24 cellular contexts compared by ENCODE assay signal in the genomic region with DNA sequence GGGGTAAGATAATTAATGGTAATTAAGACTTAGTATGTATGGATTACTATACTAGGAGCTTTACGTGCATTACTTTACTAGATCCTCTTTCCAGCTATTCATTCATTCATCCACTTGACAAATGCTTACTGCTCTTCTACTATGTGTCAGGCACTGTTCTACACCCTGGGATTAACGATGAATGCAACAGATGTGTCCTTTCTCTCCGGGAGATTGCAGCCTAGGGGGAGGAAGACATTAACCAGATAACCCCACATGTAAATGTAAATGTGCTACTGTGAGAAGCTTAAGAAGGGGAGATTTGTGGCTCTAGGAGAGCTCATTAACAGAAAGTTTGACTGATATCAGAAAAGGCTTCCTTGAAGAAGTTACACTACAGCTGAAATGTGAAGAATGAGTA. TPM values are rescaled to one million over a fixed set of nuclear protein-coding genes. Genes with fewer than 3 reads are reported as not detected.
A peak's percentile ranks its signal among the peaks of the same experiment; 100 is the strongest.
DNase-seq lines count a peak whose midpoint lies in the region; ATAC-seq and TF ChIP-seq lines count a peak whose summit lies in the region.
"Had no signal": no experiment of that assay in that cellular context is flagged by ENCODE, and none has a peak within 500 bp of the region (broad histone marks: within the 10 kb centered on the region; RNA-seq: fewer than 3 reads in every experiment).

No MANE protein-coding gene starts in this region.

- H3K4me1 ChIP-seq in psoas muscle (no peaks in the 10 kb centered on the region), right cardiac atrium (ENCODE audit: control insufficient read depth, insufficient read depth, low read length) (no peaks in the 10 kb centered on the region)

- TF ChIP-seq CTCF in fibroblast of villous mesenchyme (IDR thresholded peaks at IDR 0.05; ENCODE audit: insufficient read depth, low read depth, low read length) (no peak), psoas muscle (IDR thresholded peaks at IDR 0.05) (no peak)

- ATAC-seq in psoas muscle (no peak), right cardiac atrium (no peak)
- ATAC-seq: GM12878, HCT116 had no signal

- 33 to 50% (median 45%) methylated on average over 3 of the region's 3 CpGs for WGBS in psoas muscle, 3 donors
- WGBS in right cardiac atrium, result 39% methylated on average over 3 of the region's 3 CpGs

- H3K9me3 ChIP-seq in psoas muscle (no peaks in the 10 kb centered on the region), right cardiac atrium (ENCODE audit: control insufficient read depth, low read length) (no peaks in the 10 kb centered on the region)
- H3K9me3 ChIP-seq: MG63, Peyer's patch had no signal

- DNase-seq in NCI-H2171 treated with DMSO at 0.1 percent for 48 hours (lab: John Stamatoyannopoulos, UW) (peak; percentile 51), NCI-H2171 (lab: John Stamatoyannopoulos, UW) (no peak), NCI-H82 treated with DMSO at 0.1 percent for 48 hours (lab: John Stamatoyannopoulos, UW; ENCODE audit: unreplicated experiment) (peak; percentile 99), fibroblast of villous mesenchyme (ENCODE audit: low read depth) (peak; percentile 76), psoas muscle (no peak), right cardiac atrium (no peak)
- DNase-seq in stimulated activated CD4-positive, alpha-beta T cell treated with anti-CD3 and anti-CD28 coated beads, Interleukin-4, amount 100 ng/mL, for 1 hour, result no peak
- DNase-seq in stimulated activated CD4-positive, alpha-beta T cell treated with anti-CD3 and anti-CD28 coated beads, Interleukin-4, amount 100 ng/mL, for 24 hours, result no peak
- DNase-seq: DMS79, EL, GDM1, IMR-90, KG1, MG63, NCI-H2029, NCI-H2227 treated with DMSO at 0.1 percent for 48 hours, OCI-M1, Peyer's patch, SIG-M5 had no signal

- H3K36me3 ChIP-seq in psoas muscle (ENCODE audit: insufficient read depth in 1 of 2, low read depth in 1 of 2), result no peaks in the 10 kb centered on the region
- H3K36me3 ChIP-seq: MG63, Peyer's patch had no signal

- H3K4me3 ChIP-seq in fibroblast of villous mesenchyme (ENCODE audit: low read depth, low read length) (no peak overlapping the region), psoas muscle (no peak overlapping the region), right cardiac atrium (ENCODE audit: low read length) (no peak overlapping the region)
- H3K4me3 ChIP-seq: GM12878, MG63, Peyer's patch, SK-N-MC had no signal

- H3K27ac ChIP-seq in psoas muscle (no peak overlapping the region), right cardiac atrium (ENCODE audit: low read length) (no peak overlapping the region)
- H3K27ac ChIP-seq: 22Rv1, Peyer's patch, SK-N-MC had no signal

- H3K27me3 ChIP-seq in psoas muscle (ENCODE audit: insufficient read depth in 3 of 3, low read length in 2 of 3) (peaks cover 0 to 55% (median 7%) of the 10 kb centered on the region in 3 donors), right cardiac atrium (ENCODE audit: control insufficient read depth, insufficient read depth) (no peaks in the 10 kb centered on the region)
- H3K27me3 ChIP-seq: MG63 had no signal

- intact Hi-C loops in psoas muscle (cut with DNase I) (no loop called here), right cardiac atrium (cut with DNase I) (no loop called here)

RNA-seq across cellular contexts. Expression of a gene that starts 1.7 kb away (rescaled TPM):
- total RNA-seq in fibroblast of villous mesenchyme, result under 0.01 TPM in 1 of 2 replicates, not detected in the other
- under 1 TPM in 3 of 4 donors, not detected in 1; 0.11 to 0.34 (median 0.29) TPM for total RNA-seq in psoas muscle
- polyA plus RNA-seq in psoas muscle, result under 1 TPM in 2 of 3 donors, not detected in 1; 0.04 to 0.32 TPM
- total RNA-seq in right cardiac atrium, result under 1 TPM in 1 of 4 donors, not detected in 3; 0.23 TPM
- 0.14 TPM for polyA plus RNA-seq in right cardiac atrium
- total RNA-seq: GM12878, IMR-90 had no signal
- polyA plus RNA-seq: BJ, GM12878, IMR-90 had no signal

Comparison
In these comparisons a context has a peak if more than half of its experiments do, and no peak if none do; other contexts are left out.
1. DNase-seq: peak in NCI-H2171 treated with DMSO at 0.1 percent for 48 hours (single experiment), NCI-H82 treated with DMSO at 0.1 percent for 48 hours (single experiment) and fibroblast of villous mesenchyme (single experiment); none in NCI-H2171 (single experiment), psoas muscle (0 of 2), right cardiac atrium (0 of 3), stimulated activated CD4-positive, alpha-beta T cell treated with anti-CD3 and anti-CD28 coated beads, Interleukin-4, amount 100 ng/mL, for 1 hour (single experiment) and stimulated activated CD4-positive, alpha-beta T cell treated with anti-CD3 and anti-CD28 coated beads, Interleukin-4, amount 100 ng/mL, for 24 hours (single experiment).